ENCODE assay signal across 8 cellular contexts in genomic region chr1:62131093-62131725, GRCh38.
A peak's percentile ranks its signal among the peaks of the same experiment; 100 is the strongest.
DNase-seq lines count a peak whose midpoint lies in the region; ATAC-seq and TF ChIP-seq lines count a peak whose summit lies in the region.

No MANE protein-coding gene starts in this region.

- ATAC-seq in GM19438 (IDR thresholded peaks at IDR 0.05; ENCODE audit: low read depth, unreplicated experiment) (peak; percentile 94), HG03432 (IDR thresholded peaks at IDR 0.05; ENCODE audit: unreplicated experiment) (peak; percentile 94), gastrocnemius medialis (peak in 1 of 2 donors; percentile 82)
- peak; percentile 77 to 84 for ATAC-seq in activated naive CD4-positive, alpha-beta T cell treated with anti-CD3 and anti-CD28 coated beads, Interleukin-2, amount 50 U/mL, for 72 hours

- in situ Hi-C loops in gastrocnemius medialis (cut with MboI; ENCODE audit: low sequenced_read_pairs in 4 of 4) = loop anchor here in 1 of 4 donors (10.0 kb wide), 1 partner anchor 46 kb away; no protein-coding TSS in a partner anchor

- intact Hi-C loops in left ventricle myocardium inferior (cut with micrococcal nuclease) = no loop called here
- intact Hi-C loops in gastrocnemius medialis (cut with DNase I; ENCODE audit: low total_unique reads) = loop anchor here (5.0 kb wide), 1 partner anchor 49 kb away; no protein-coding TSS in a partner anchor

- H3K9me3 ChIP-seq in left ventricle myocardium inferior (replicated peaks) (no peaks in the 10 kb centered on the region), gastrocnemius medialis (no peaks in the 10 kb centered on the region)

- peak; percentile 86 for TF ChIP-seq CTCF in left ventricle myocardium inferior (IDR thresholded peaks at IDR 0.05; ENCODE audit: borderline replicate concordance)
- TF ChIP-seq CTCF in gastrocnemius medialis (IDR thresholded peaks at IDR 0.05 in 4 of 5, conservative IDR thresholded peaks at IDR 0.05 in 1 of 5) = peak in 4 of 5 experiments; percentile 44 to 66 (median 55)

- H3K27ac Mint-ChIP-seq in activated naive CD4-positive, alpha-beta T cell treated with anti-CD3 and anti-CD28 coated beads, Interleukin-2, amount 50 U/mL, for 72 hours = no peak overlapping the region

- no peak overlapping the region for H3K4me3 ChIP-seq in left ventricle myocardium inferior
- no peak overlapping the region for H3K4me3 ChIP-seq in gastrocnemius medialis

- TF ChIP-seq POLR2A in gastrocnemius medialis (IDR thresholded peaks at IDR 0.05) = no peak

- H3K27ac ChIP-seq in left ventricle myocardium inferior (replicated peaks) (no peak overlapping the region), gastrocnemius medialis (no peak overlapping the region)

- DNase-seq in DMS114 treated with DMSO at 0.1 percent for 48 hours (lab: John Stamatoyannopoulos, UW; ENCODE audit: unreplicated experiment) (peak; percentile 60), NCI-H748 treated with DMSO at 0.1 percent for 48 hours (lab: John Stamatoyannopoulos, UW) (peak; percentile 30), left ventricle myocardium inferior (no peak), gastrocnemius medialis (peak in 1 of 2 donors; percentile 29)
- DNase-seq in activated naive CD4-positive, alpha-beta T cell treated with anti-CD3 and anti-CD28 coated beads, Interleukin-2, amount 50 U/mL, for 72 hours (ENCODE audit: low spot score in 2 of 2) = peak in 1 of 2 donors; percentile 46
- DNase-seq in activated effector memory CD4-positive, alpha-beta T cell treated with Interleukin-2 at 50 U/mL for 16 hours = no peak

- H3K36me3 ChIP-seq in left ventricle myocardium inferior = peaks cover 19% of the 10 kb centered on the region
- H3K36me3 ChIP-seq in gastrocnemius medialis = peaks cover 0 to 10% of the 10 kb centered on the region in 2 donors

- no peaks in the 10 kb centered on the region for H3K9me3 Mint-ChIP-seq in activated naive CD4-positive, alpha-beta T cell treated with anti-CD3 and anti-CD28 coated beads, Interleukin-2, amount 50 U/mL, for 72 hours

- no peaks in the 10 kb centered on the region for H3K36me3 Mint-ChIP-seq in activated naive CD4-positive, alpha-beta T cell treated with anti-CD3 and anti-CD28 coated beads, Interleukin-2, amount 50 U/mL, for 72 hours

- H3K4me1 ChIP-seq in left ventricle myocardium inferior (no peaks in the 10 kb centered on the region), gastrocnemius medialis (no peaks in the 10 kb centered on the region)

- no peaks in the 10 kb centered on the region for H3K27me3 ChIP-seq in left ventricle myocardium inferior (ENCODE audit: low read depth)
- H3K27me3 ChIP-seq in gastrocnemius medialis = no peaks in the 10 kb centered on the region

Comparison
In these comparisons a context has a peak if more than half of its experiments do, and no peak if none do; other contexts are left out.
1. DNase-seq: peak in DMS114 treated with DMSO at 0.1 percent for 48 hours (single experiment) and NCI-H748 treated with DMSO at 0.1 percent for 48 hours (single experiment); none in left ventricle myocardium inferior (single experiment) and activated effector memory CD4-positive, alpha-beta T cell treated with Interleukin-2 at 50 U/mL for 16 hours (single experiment).